In the genomic region with DNA sequence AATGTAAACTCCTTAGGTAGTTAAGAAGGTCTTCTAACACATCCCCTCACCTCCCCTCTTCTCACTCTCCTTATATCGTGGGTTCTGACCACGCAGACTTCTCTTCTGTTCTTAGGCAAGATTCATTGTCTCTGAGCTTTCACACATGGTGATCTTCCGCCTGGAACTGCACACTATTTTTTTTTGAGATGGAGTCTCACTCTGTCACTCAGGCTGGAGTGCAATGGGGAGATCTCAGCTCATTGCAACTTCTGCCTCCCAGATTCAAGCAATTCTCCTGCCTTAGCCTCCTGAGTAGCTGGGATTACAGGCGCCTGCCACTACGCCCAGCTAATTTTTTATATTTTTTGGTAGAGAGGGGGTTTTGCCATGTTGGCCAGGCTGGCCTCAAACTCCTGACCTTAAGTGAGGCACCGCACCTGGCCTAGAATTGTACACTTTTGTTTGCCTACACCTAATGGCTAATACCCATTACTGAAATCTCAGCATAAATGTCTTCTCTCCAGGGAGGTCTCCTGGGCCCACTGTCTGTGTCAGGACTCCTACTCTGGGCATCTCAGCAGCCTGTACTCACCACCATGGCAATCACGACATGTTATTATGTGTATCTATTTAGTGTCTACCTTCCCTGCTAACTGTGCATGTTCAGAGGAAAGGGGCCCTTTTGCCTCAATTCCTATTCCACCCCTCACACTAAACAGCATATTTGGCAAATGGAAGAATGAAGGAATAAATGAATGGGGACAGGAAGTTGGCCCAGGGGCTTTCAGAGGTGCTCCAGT, we compare ENCODE assay signal across 1 cellular context.
TF ChIP-seq lines count a peak whose summit lies in the region.

No MANE protein-coding gene starts in this region.

TF ChIP-seq in K562, 482 proteins besides CTCF, POLR2A, EP300 and RAD21 (continued from another document):
- TF ChIP-seq, protein P1, sequence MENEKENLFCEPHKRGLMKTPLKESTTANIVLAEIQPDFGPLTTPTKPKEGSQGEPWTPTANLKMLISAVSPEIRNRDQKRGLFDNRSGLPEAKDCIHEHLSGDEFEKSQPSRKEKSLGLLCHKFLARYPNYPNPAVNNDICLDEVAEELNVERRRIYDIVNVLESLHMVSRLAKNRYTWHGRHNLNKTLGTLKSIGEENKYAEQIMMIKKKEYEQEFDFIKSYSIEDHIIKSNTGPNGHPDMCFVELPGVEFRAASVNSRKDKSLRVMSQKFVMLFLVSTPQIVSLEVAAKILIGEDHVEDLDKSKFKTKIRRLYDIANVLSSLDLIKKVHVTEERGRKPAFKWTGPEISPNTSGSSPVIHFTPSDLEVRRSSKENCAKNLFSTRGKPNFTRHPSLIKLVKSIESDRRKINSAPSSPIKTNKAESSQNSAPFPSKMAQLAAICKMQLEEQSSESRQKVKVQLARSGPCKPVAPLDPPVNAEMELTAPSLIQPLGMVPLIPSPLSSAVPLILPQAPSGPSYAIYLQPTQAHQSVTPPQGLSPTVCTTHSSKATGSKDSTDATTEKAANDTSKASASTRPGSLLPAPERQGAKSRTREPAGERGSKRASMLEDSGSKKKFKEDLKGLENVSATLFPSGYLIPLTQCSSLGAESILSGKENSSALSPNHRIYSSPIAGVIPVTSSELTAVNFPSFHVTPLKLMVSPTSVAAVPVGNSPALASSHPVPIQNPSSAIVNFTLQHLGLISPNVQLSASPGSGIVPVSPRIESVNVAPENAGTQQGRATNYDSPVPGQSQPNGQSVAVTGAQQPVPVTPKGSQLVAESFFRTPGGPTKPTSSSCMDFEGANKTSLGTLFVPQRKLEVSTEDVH (IDR thresholded peaks at IDR 0.05; ENCODE audit: low read depth, partially characterized antibody) = peak; percentile 50
- TF ChIP-seq HMG20B (CRISPR knock-in tag; IDR thresholded peaks at IDR 0.05) = no peak; the same call in 1 of the 2 replicates
- TF ChIP-seq CCNT2 (IDR thresholded peaks at IDR 0.05; ENCODE audit: borderline replicate concordance, extremely low read depth, insufficient read length, low read depth, low read length) = no peak
- TF ChIP-seq KLF16 (IDR thresholded peaks at IDR 0.05) = no peak
- no peak for TF ChIP-seq MEF2A (IDR thresholded peaks at IDR 0.05; ENCODE audit: control insufficient read depth, low read depth, low read length)
- no peak for TF ChIP-seq ZNF354B (CRISPR knock-in tag; IDR thresholded peaks at IDR 0.05)
- TF ChIP-seq, protein P2, sequence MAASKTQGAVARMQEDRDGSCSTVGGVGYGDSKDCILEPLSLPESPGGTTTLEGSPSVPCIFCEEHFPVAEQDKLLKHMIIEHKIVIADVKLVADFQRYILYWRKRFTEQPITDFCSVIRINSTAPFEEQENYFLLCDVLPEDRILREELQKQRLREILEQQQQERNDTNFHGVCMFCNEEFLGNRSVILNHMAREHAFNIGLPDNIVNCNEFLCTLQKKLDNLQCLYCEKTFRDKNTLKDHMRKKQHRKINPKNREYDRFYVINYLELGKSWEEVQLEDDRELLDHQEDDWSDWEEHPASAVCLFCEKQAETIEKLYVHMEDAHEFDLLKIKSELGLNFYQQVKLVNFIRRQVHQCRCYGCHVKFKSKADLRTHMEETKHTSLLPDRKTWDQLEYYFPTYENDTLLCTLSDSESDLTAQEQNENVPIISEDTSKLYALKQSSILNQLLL (CRISPR knock-in tag; IDR thresholded peaks at IDR 0.05; ENCODE audit: borderline replicate concordance) = no peak
- TF ChIP-seq ELF1 (tag; IDR thresholded peaks at IDR 0.05) = no peak
- TF ChIP-seq, protein P3, sequence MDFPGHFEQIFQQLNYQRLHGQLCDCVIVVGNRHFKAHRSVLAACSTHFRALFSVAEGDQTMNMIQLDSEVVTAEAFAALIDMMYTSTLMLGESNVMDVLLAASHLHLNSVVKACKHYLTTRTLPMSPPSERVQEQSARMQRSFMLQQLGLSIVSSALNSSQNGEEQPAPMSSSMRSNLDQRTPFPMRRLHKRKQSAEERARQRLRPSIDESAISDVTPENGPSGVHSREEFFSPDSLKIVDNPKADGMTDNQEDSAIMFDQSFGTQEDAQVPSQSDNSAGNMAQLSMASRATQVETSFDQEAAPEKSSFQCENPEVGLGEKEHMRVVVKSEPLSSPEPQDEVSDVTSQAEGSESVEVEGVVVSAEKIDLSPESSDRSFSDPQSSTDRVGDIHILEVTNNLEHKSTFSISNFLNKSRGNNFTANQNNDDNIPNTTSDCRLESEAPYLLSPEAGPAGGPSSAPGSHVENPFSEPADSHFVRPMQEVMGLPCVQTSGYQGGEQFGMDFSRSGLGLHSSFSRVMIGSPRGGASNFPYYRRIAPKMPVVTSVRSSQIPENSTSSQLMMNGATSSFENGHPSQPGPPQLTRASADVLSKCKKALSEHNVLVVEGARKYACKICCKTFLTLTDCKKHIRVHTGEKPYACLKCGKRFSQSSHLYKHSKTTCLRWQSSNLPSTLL (IDR thresholded peaks at IDR 0.05) = no peak
- no peak for TF ChIP-seq ZNF778 (CRISPR knock-in tag; IDR thresholded peaks at IDR 0.05)
- no peak for TF ChIP-seq ZNF143 (CRISPR knock-in tag; IDR thresholded peaks at IDR 0.05)
- TF ChIP-seq KLF6 (CRISPR knock-in tag; IDR thresholded peaks at IDR 0.05; ENCODE audit: borderline replicate concordance) = no peak
- TF ChIP-seq, protein P4, sequence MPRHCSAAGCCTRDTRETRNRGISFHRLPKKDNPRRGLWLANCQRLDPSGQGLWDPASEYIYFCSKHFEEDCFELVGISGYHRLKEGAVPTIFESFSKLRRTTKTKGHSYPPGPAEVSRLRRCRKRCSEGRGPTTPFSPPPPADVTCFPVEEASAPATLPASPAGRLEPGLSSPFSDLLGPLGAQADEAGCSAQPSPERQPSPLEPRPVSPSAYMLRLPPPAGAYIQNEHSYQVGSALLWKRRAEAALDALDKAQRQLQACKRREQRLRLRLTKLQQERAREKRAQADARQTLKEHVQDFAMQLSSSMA (CRISPR knock-in tag; IDR thresholded peaks at IDR 0.05) = no peak; the same call in 1 of the 2 replicates
- TF ChIP-seq PURB (CRISPR knock-in tag; IDR thresholded peaks at IDR 0.05; ENCODE audit: low read depth) = no peak
TF ChIP-seq in K562: peak in this region for 46.
